18 cellular contexts compared by ENCODE assay signal in genomic region chr9:125536184-125537152, GRCh38.
A peak's percentile ranks its signal among the peaks of the same experiment; 100 is the strongest.
DNase-seq lines count a peak whose midpoint lies in the region; ATAC-seq and TF ChIP-seq lines count a peak whose summit lies in the region.
"Had no signal": no experiment of that assay in that cellular context is flagged by ENCODE, and none has a peak within 500 bp of the region (broad histone marks: within the 10 kb centered on the region; RNA-seq: fewer than 3 reads in every experiment).

No MANE protein-coding gene starts in this region.

- ATAC-seq in activated CD8-positive, alpha-beta T cell treated with anti-CD3 and anti-CD28 coated beads for 36 hours, result no peak
- ATAC-seq in stimulated activated naive B cell treated with anti-CD40 and anti-IgM and Interleukin-4, amounts not matched to agents 10 μg/mL and 1 μg/mL and 100 μg/mL, for 72 hours (replicated peaks), result no peak
- ATAC-seq: activated CD4-positive, alpha-beta T cell treated with anti-CD3 and anti-CD28 coated beads for 36 hours; psoas muscle had no signal

- intact Hi-C loops in activated CD8-positive, alpha-beta T cell treated with anti-CD3 and anti-CD28 coated beads for 36 hours (cut with micrococcal nuclease), result no loop called here

- peaks cover 2% of the 10 kb centered on the region for H3K4me1 Mint-ChIP-seq in activated CD8-positive, alpha-beta T cell treated with anti-CD3 and anti-CD28 coated beads for 36 hours (ENCODE audit: low read depth)
- H3K4me1 Mint-ChIP-seq in stimulated activated naive B cell treated with anti-CD40 and anti-IgM and Interleukin-4, amounts not matched to agents 10 μg/mL and 1 μg/mL and 100 μg/mL, for 72 hours, result peaks cover 18 to 34% of the 10 kb centered on the region in 2 donors
- H3K4me1 Mint-ChIP-seq: CD14-positive monocyte had no signal

- H3K4me3 Mint-ChIP-seq in activated CD8-positive, alpha-beta T cell treated with anti-CD3 and anti-CD28 coated beads for 36 hours, result no peak overlapping the region
- no peak overlapping the region for H3K4me3 Mint-ChIP-seq in stimulated activated naive B cell treated with anti-CD40 and anti-IgM and Interleukin-4, amounts not matched to agents 10 μg/mL and 1 μg/mL and 100 μg/mL, for 72 hours
- H3K4me3 Mint-ChIP-seq: activated CD4-positive, alpha-beta T cell treated with anti-CD3 and anti-CD28 coated beads for 36 hours; activated naive CD8-positive, alpha-beta T cell; CD14-positive monocyte had no signal

- H3K27ac Mint-ChIP-seq in activated CD8-positive, alpha-beta T cell treated with anti-CD3 and anti-CD28 coated beads for 36 hours, result no peak overlapping the region
- H3K27ac Mint-ChIP-seq in stimulated activated naive B cell treated with anti-CD40 and anti-IgM and Interleukin-4, amounts not matched to agents 10 μg/mL and 1 μg/mL and 100 μg/mL, for 72 hours, result no peak overlapping the region
- H3K27ac Mint-ChIP-seq: activated CD4-positive, alpha-beta T cell treated with anti-CD3 and anti-CD28 coated beads for 36 hours; activated naive CD8-positive, alpha-beta T cell; CD14-positive monocyte had no signal

- DNase-seq in Daoy (ENCODE audit: low read depth) (peak; percentile 48), HPDE6-E6E7 (ENCODE audit: extremely low spot score) (peak; percentile 34), T1000 (lab: John Stamatoyannopoulos, UW) (peak; percentile 6), islet precursor cell (peak; percentile 93), T-helper 2 cell (no peak)
- DNase-seq in activated CD8-positive, alpha-beta T cell treated with anti-CD3 and anti-CD28 coated beads for 36 hours, result no peak
- DNase-seq in stimulated activated naive B cell treated with anti-CD40 and anti-IgM and Interleukin-4, amounts not matched to agents 10 μg/mL and 1 μg/mL and 100 μg/mL, for 72 hours, result no peak
- DNase-seq: activated CD4-positive, alpha-beta T cell treated with anti-CD3 and anti-CD28 coated beads for 36 hours; activated T-cell treated with anti-CD3 and anti-CD28 coated beads, Interleukin-2, amount 50 U/mL, for 1 hour; central memory CD4-positive, alpha-beta T cell; DND-41; kidney; NCI-H446; OCI-M1; psoas muscle; testis had no signal

- H3K9me3 Mint-ChIP-seq in activated CD8-positive, alpha-beta T cell treated with anti-CD3 and anti-CD28 coated beads for 36 hours, result no peaks in the 10 kb centered on the region
- H3K9me3 Mint-ChIP-seq in stimulated activated naive B cell treated with anti-CD40 and anti-IgM and Interleukin-4, amounts not matched to agents 10 μg/mL and 1 μg/mL and 100 μg/mL, for 72 hours, result no peaks in the 10 kb centered on the region
- H3K9me3 Mint-ChIP-seq: CD14-positive monocyte had no signal

- TF ChIP-seq CTCF in activated CD8-positive, alpha-beta T cell treated with anti-CD3 and anti-CD28 coated beads for 36 hours (IDR thresholded peaks at IDR 0.05), result no peak

- POLR2A ChIA-PET in activated CD8-positive, alpha-beta T cell treated with anti-CD3 and anti-CD28 coated beads for 36 hours (lab: Charles Lee), result interaction anchor here (0.7 kb wide), 1 partner anchor 25 kb away, joined by 3 read pairs; no protein-coding TSS in a partner anchor

- CTCF ChIA-PET in activated CD8-positive, alpha-beta T cell treated with anti-CD3 and anti-CD28 coated beads for 36 hours (lab: Charles Lee), result interaction anchor here (0.6 to 1.6 kb wide), 3 partner anchors 10 to 15 kb away, joined by 3 to 4 read pairs (median 3); no protein-coding TSS in a partner anchor

- peaks cover 2% of the 10 kb centered on the region for H3K36me3 Mint-ChIP-seq in activated CD8-positive, alpha-beta T cell treated with anti-CD3 and anti-CD28 coated beads for 36 hours (ENCODE audit: low read depth)
- peaks cover 21 to 38% of the 10 kb centered on the region in 2 donors for H3K36me3 Mint-ChIP-seq in stimulated activated naive B cell treated with anti-CD40 and anti-IgM and Interleukin-4, amounts not matched to agents 10 μg/mL and 1 μg/mL and 100 μg/mL, for 72 hours

- H3K27me3 Mint-ChIP-seq in activated CD8-positive, alpha-beta T cell treated with anti-CD3 and anti-CD28 coated beads for 36 hours, result no peaks in the 10 kb centered on the region
- no peaks in the 10 kb centered on the region for H3K27me3 Mint-ChIP-seq in stimulated activated naive B cell treated with anti-CD40 and anti-IgM and Interleukin-4, amounts not matched to agents 10 μg/mL and 1 μg/mL and 100 μg/mL, for 72 hours
- H3K27me3 Mint-ChIP-seq: activated CD4-positive, alpha-beta T cell treated with anti-CD3 and anti-CD28 coated beads for 36 hours; activated naive CD8-positive, alpha-beta T cell had no signal

Comparison
In these comparisons a context has a peak if more than half of its experiments do, and no peak if none do; other contexts are left out.
1. DNase-seq: peak in Daoy (single experiment), HPDE6-E6E7 (single experiment), T1000 (single experiment) and islet precursor cell (single experiment); none in activated CD8-positive, alpha-beta T cell treated with anti-CD3 and anti-CD28 coated beads for 36 hours (single experiment), stimulated activated naive B cell treated with anti-CD40 and anti-IgM and Interleukin-4, amounts not matched to agents 10 μg/mL and 1 μg/mL and 100 μg/mL, for 72 hours (single experiment) and T-helper 2 cell (0 of 5).